In the genomic region with DNA sequence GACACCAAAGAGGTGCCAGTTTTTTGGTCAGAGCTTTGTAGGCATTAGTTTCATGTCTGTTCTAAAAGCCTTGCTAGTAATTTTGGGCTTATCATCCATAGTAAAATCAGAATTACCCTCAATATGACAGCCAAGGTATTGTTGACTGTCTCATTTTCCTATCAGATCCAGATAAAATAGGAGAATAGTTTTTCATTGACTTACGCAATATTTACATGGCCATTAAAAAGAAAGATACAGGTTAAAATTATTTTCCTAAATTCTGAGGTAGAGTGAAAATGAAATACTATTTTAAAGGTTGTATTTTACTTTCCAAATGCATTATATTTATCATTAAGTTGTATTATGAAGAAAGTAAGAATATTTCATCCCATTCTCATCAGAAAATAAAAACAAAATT, we compare ENCODE assay signal across 24 cellular contexts.
"Had no signal": no experiment of that assay in that cellular context is flagged by ENCODE, and none has a peak within 500 bp of the region (broad histone marks: within the 10 kb centered on the region; RNA-seq: fewer than 3 reads in every experiment).

No MANE protein-coding gene starts in this region.

- H3K4me3 ChIP-seq: colonic mucosa, esophagus squamous epithelium, gastrocnemius medialis, heart right ventricle, left lung, lower lobe of right lung had no signal

- H3K36me3 ChIP-seq: colonic mucosa, esophagus squamous epithelium, gastrocnemius medialis, heart right ventricle, left lung, lower lobe of right lung had no signal

- H3K9me3 ChIP-seq: colonic mucosa, esophagus squamous epithelium, gastrocnemius medialis, lower lobe of right lung had no signal

- H3K27me3 ChIP-seq: colonic mucosa, esophagus squamous epithelium, gastrocnemius medialis, heart right ventricle, left lung had no signal

- H3K4me1 ChIP-seq: colonic mucosa, esophagus squamous epithelium, gastrocnemius medialis, heart right ventricle, left lung, lower lobe of right lung had no signal

- DNase-seq: colonic mucosa; cortex of kidney; effector CD8-positive, alpha-beta T cell; effector memory CD8-positive, alpha-beta T cell; endodermal cell; erythroblast; esophagus squamous epithelium; foreskin fibroblast; foreskin melanocyte; gastrocnemius medialis; glutamatergic neuron; head of caudate nucleus; heart right ventricle; hippocampal formation; left cardiac atrium; left lung; left ventricle myocardium superior; lower lobe of right lung; mesenchymal stem cell had no signal

- FAIRE-seq: endometrium, islet of Langerhans, keratinocyte had no signal

- H3K27ac ChIP-seq: colonic mucosa, epithelial cell of prostate, esophagus squamous epithelium, gastrocnemius medialis, heart right ventricle, left lung, lower lobe of right lung had no signal

- ATAC-seq: effector memory CD8-positive, alpha-beta T cell; esophagus mucosa; gastrocnemius medialis; heart right ventricle; left cardiac atrium; left lung; left ventricle myocardium superior; lower lobe of right lung had no signal
